Comparison of ENCODE assay signal across 8 cellular contexts in the genomic region with DNA sequence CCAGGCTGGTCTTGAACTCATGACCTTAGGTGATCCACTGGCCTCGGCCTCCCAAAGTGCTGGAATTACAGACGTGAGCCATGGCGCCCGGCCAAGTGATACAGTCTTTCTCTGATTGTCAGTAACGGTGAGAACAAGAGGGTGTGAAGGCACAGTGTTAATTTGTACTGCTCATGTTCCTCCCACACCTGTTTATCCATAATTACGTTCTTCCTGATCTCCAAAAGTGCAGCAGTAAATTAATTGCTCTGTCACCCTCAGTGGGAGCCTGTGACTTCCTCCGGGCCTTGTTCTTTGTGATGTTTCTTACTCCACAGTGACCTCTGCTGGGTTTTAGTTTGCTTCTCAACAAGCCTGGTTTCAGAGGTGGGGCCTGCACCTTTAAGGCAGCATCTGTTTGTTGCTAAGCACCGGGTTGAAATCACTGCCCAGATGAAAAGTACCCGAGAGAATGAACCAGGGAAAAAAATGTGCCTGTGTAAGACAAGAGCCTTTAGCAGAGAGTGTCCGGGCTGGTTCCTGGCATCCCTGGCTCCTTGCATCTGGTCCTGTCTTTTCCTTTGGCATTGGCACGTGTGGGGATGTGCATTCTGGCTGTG.
A peak's percentile ranks its signal among the peaks of the same experiment; 100 is the strongest.
DNase-seq lines count a peak whose midpoint lies in the region; ATAC-seq lines count a peak whose summit lies in the region.

No MANE protein-coding gene starts in this region.

- ATAC-seq in HG02678 (IDR thresholded peaks at IDR 0.05; ENCODE audit: unreplicated experiment): peak; percentile 46

- DNase-seq in SIG-M5 treated with dmso at 0.1 percent for 504 hours (lab: John Stamatoyannopoulos, UW; ENCODE audit: unreplicated experiment): peak; percentile 75
- DNase-seq in SIG-M5 (lab: John Stamatoyannopoulos, UW): no peak
- DNase-seq in MV-4-11 (lab: John Stamatoyannopoulos, UW): peak; percentile 71
- peak; percentile 81 to 87 for DNase-seq in SHP77 (lab: John Stamatoyannopoulos, UW)
- peak; percentile 66 for DNase-seq in activated naive CD4-positive, alpha-beta T cell treated with Interleukin-2 at 50 U/mL for 16 hours
- peak; percentile 81 for DNase-seq in globus pallidus (ENCODE audit: low spot score)
- peak in 8 of 10 donors; percentile 35 to 90 (median 58) for DNase-seq in posterior cingulate gyrus

- intact Hi-C loops in posterior cingulate gyrus (cut with DNase I): loop anchor here (1.0 to 5.0 kb wide), 3 partner anchors 246 to 497 kb away; no protein-coding TSS in a partner anchor
